ENCODE assay signal across 27 cellular contexts in the genomic region with DNA sequence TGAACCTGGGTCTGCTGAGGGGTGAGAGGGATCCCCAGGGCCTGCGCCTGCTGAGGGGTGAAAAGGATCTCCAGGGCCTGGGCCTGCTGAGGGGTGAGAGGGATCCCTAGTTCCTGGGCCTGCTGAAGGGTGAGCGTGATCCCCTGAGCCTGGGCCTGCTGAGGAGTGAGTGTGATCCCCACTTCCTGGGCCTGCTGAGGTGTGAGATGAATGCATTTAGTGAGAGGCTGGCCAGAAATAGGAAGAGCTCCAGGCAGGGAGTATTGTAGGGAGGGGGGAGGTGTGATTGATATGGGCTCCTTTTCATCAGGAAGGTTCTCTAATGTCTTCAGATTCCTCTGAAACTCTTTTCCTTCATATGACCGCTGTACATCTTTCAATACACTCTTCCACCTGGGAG. TPM values are rescaled to one million over a fixed set of nuclear protein-coding genes. Genes with fewer than 3 reads are reported as not detected.
A peak's percentile ranks its signal among the peaks of the same experiment; 100 is the strongest.
DNase-seq lines count a peak whose midpoint lies in the region; ATAC-seq and TF ChIP-seq lines count a peak whose summit lies in the region.
"Had no signal": no experiment of that assay in that cellular context is flagged by ENCODE, and none has a peak within 500 bp of the region (broad histone marks: within the 10 kb centered on the region; RNA-seq: fewer than 3 reads in every experiment).

No MANE protein-coding gene starts in this region.

- no peaks in the 10 kb centered on the region for H3K36me3 Mint-ChIP-seq in activated CD8-positive, alpha-beta T cell treated with anti-CD3 and anti-CD28 coated beads for 36 hours (ENCODE audit: low read depth)
- no peaks in the 10 kb centered on the region for H3K36me3 Mint-ChIP-seq in activated CD8-positive, alpha-beta T cell treated with anti-CD3 and anti-CD28 coated beads, Interleukin-2, amount 10 ng/mL, durations not matched to agents 7 days and 5 days (ENCODE audit: low read depth)
- H3K36me3 Mint-ChIP-seq in natural killer cell treated with Interleukin-12 subunit alpha and Interleukin-12 subunit beta and Interleukin-15 and Interleukin-18, amount 100 ng/mL, for 72 hours, result no peaks in the 10 kb centered on the region
- H3K36me3 Mint-ChIP-seq: stimulated activated memory B cell treated with anti-CD40 and anti-IgM and Interleukin-4, amounts not matched to agents 10 μg/mL and 1 μg/mL and 100 μg/mL, for 72 hours had no signal

- no peak overlapping the region for H3K27ac Mint-ChIP-seq in activated CD8-positive, alpha-beta T cell treated with anti-CD3 and anti-CD28 coated beads for 36 hours
- H3K27ac Mint-ChIP-seq in activated CD8-positive, alpha-beta T cell treated with anti-CD3 and anti-CD28 coated beads, Interleukin-2, amount 10 ng/mL, durations not matched to agents 7 days and 5 days, result no peak overlapping the region
- no peak overlapping the region for H3K27ac Mint-ChIP-seq in natural killer cell treated with Interleukin-12 subunit alpha and Interleukin-12 subunit beta and Interleukin-15 and Interleukin-18, amount 100 ng/mL, for 72 hours
- H3K27ac Mint-ChIP-seq: activated T-cell treated with anti-CD3 and anti-CD28 coated beads, Interleukin-2, amount 50 U/mL, for 24 hours; stimulated activated memory B cell treated with anti-CD40 and anti-IgM and Interleukin-4, amounts not matched to agents 10 μg/mL and 1 μg/mL and 100 μg/mL, for 72 hours had no signal

- no peaks in the 10 kb centered on the region for H3K4me1 Mint-ChIP-seq in activated CD8-positive, alpha-beta T cell treated with anti-CD3 and anti-CD28 coated beads for 36 hours (ENCODE audit: low read depth)
- peaks cover 3% of the 10 kb centered on the region for H3K4me1 Mint-ChIP-seq in activated CD8-positive, alpha-beta T cell treated with anti-CD3 and anti-CD28 coated beads, Interleukin-2, amount 10 ng/mL, durations not matched to agents 7 days and 5 days (ENCODE audit: low read depth)
- no peaks in the 10 kb centered on the region for H3K4me1 Mint-ChIP-seq in natural killer cell treated with Interleukin-12 subunit alpha and Interleukin-12 subunit beta and Interleukin-15 and Interleukin-18, amount 100 ng/mL, for 72 hours (ENCODE audit: low read depth in 2 of 2)
- H3K4me1 Mint-ChIP-seq: stimulated activated memory B cell treated with anti-CD40 and anti-IgM and Interleukin-4, amounts not matched to agents 10 μg/mL and 1 μg/mL and 100 μg/mL, for 72 hours had no signal

- H3K79me2 ChIP-seq in Karpas-422 (ENCODE audit: low read length), result no peaks in the 10 kb centered on the region

- CTCF ChIA-PET in activated CD8-positive, alpha-beta T cell treated with anti-CD3 and anti-CD28 coated beads for 36 hours (lab: Charles Lee), result no interaction called here
- CTCF ChIA-PET in activated CD8-positive, alpha-beta T cell treated with anti-CD3 and anti-CD28 coated beads, Interleukin-2, amount 10 ng/mL, durations not matched to agents 7 days and 5 days (lab: Charles Lee), result no interaction called here

- ATAC-seq in activated CD8-positive, alpha-beta T cell treated with anti-CD3 and anti-CD28 coated beads for 36 hours, result no peak
- ATAC-seq in activated CD8-positive, alpha-beta T cell treated with anti-CD3 and anti-CD28 coated beads, Interleukin-2, amount 10 ng/mL, durations not matched to agents 7 days and 5 days, result no peak
- ATAC-seq in upper lobe of right lung (no peak), GM18502 (IDR thresholded peaks at IDR 0.05; ENCODE audit: poor library complexity, unreplicated experiment) (no peak)
- ATAC-seq in natural killer cell treated with Interleukin-12 subunit alpha and Interleukin-12 subunit beta and Interleukin-15 and Interleukin-18, amount 100 ng/mL, for 72 hours, result no peak
- ATAC-seq: HCT116; mucosa of descending colon; stimulated activated memory B cell treated with anti-CD40 and anti-IgM and Interleukin-4, amounts not matched to agents 10 μg/mL and 1 μg/mL and 100 μg/mL, for 72 hours had no signal

- H3K4me2 ChIP-seq in Karpas-422 (ENCODE audit: low read depth, low read length, poor library complexity, severe bottlenecking), result no peak overlapping the region

- no peaks in the 10 kb centered on the region for H3K9me2 ChIP-seq in Karpas-422 (replicated peaks; ENCODE audit: insufficient read depth, low read length)

- H3K36me3 ChIP-seq in NT2/D1 (ENCODE audit: insufficient read depth, insufficient read length, low read length) (no peaks in the 10 kb centered on the region), upper lobe of right lung (no peaks in the 10 kb centered on the region), Karpas-422 (ENCODE audit: insufficient read depth, low read length) (no peaks in the 10 kb centered on the region)

- POLR2A ChIA-PET in activated CD8-positive, alpha-beta T cell treated with anti-CD3 and anti-CD28 coated beads for 36 hours (lab: Charles Lee), result interaction anchor here (0.6 kb wide), 1 partner anchor 503 kb away, joined by 3 read pairs; no protein-coding TSS in a partner anchor
- POLR2A ChIA-PET in activated CD8-positive, alpha-beta T cell treated with anti-CD3 and anti-CD28 coated beads, Interleukin-2, amount 10 ng/mL, durations not matched to agents 7 days and 5 days (lab: Charles Lee), result no interaction called here

- intact Hi-C loops in activated CD8-positive, alpha-beta T cell treated with anti-CD3 and anti-CD28 coated beads for 36 hours (cut with micrococcal nuclease), result no loop called here
- intact Hi-C loops in upper lobe of right lung (cut with DNase I), result no loop called here

- no peaks in the 10 kb centered on the region for H3K9me3 ChIP-seq in NT2/D1 (ENCODE audit: insufficient read depth, low read length)
- no peaks in the 10 kb centered on the region for H3K9me3 ChIP-seq in upper lobe of right lung
- H3K9me3 ChIP-seq in Karpas-422 (ENCODE audit: low read length), result no peaks in the 10 kb centered on the region
- H3K9me3 ChIP-seq: mucosa of descending colon had no signal

- H3K27me3 Mint-ChIP-seq in activated CD8-positive, alpha-beta T cell treated with anti-CD3 and anti-CD28 coated beads for 36 hours, result no peaks in the 10 kb centered on the region
- H3K27me3 Mint-ChIP-seq in activated CD8-positive, alpha-beta T cell treated with anti-CD3 and anti-CD28 coated beads, Interleukin-2, amount 10 ng/mL, durations not matched to agents 7 days and 5 days (ENCODE audit: low read depth), result no peaks in the 10 kb centered on the region
- H3K27me3 Mint-ChIP-seq in natural killer cell treated with Interleukin-12 subunit alpha and Interleukin-12 subunit beta and Interleukin-15 and Interleukin-18, amount 100 ng/mL, for 72 hours, result peaks cover 0 to 2% of the 10 kb centered on the region in 2 donors
- H3K27me3 Mint-ChIP-seq: activated T-cell treated with anti-CD3 and anti-CD28 coated beads, Interleukin-2, amount 50 U/mL, for 24 hours; stimulated activated memory B cell treated with anti-CD40 and anti-IgM and Interleukin-4, amounts not matched to agents 10 μg/mL and 1 μg/mL and 100 μg/mL, for 72 hours had no signal

- H3K4me3 Mint-ChIP-seq in activated CD8-positive, alpha-beta T cell treated with anti-CD3 and anti-CD28 coated beads for 36 hours, result no peak overlapping the region
- no peak overlapping the region for H3K4me3 Mint-ChIP-seq in activated CD8-positive, alpha-beta T cell treated with anti-CD3 and anti-CD28 coated beads, Interleukin-2, amount 10 ng/mL, durations not matched to agents 7 days and 5 days
- no peak overlapping the region for H3K4me3 Mint-ChIP-seq in natural killer cell treated with Interleukin-12 subunit alpha and Interleukin-12 subunit beta and Interleukin-15 and Interleukin-18, amount 100 ng/mL, for 72 hours
- H3K4me3 Mint-ChIP-seq: activated T-cell treated with anti-CD3 and anti-CD28 coated beads, Interleukin-2, amount 50 U/mL, for 24 hours; stimulated activated memory B cell treated with anti-CD40 and anti-IgM and Interleukin-4, amounts not matched to agents 10 μg/mL and 1 μg/mL and 100 μg/mL, for 72 hours had no signal

- H3K27ac ChIP-seq in upper lobe of right lung (peak overlapping the region; percentile 56), Karpas-422 (ENCODE audit: low read length) (no peak overlapping the region)

- TF ChIP-seq CTCF in activated CD8-positive, alpha-beta T cell treated with anti-CD3 and anti-CD28 coated beads for 36 hours (IDR thresholded peaks at IDR 0.05), result no peak
- TF ChIP-seq CTCF in upper lobe of right lung (IDR thresholded peaks at IDR 0.05), result no peak

- H2AFZ ChIP-seq in Karpas-422 (ENCODE audit: low read length), result no peak overlapping the region

- peaks cover 5% of the 10 kb centered on the region for H3K4me1 ChIP-seq in NT2/D1 (ENCODE audit: insufficient read depth, insufficient read length)
- peaks cover 14% of the 10 kb centered on the region for H3K4me1 ChIP-seq in upper lobe of right lung
- H3K4me1 ChIP-seq in Karpas-422 (ENCODE audit: low read length), result no peaks in the 10 kb centered on the region

- H3K9ac ChIP-seq in NT2/D1 (ENCODE audit: insufficient read length, low read depth) (peak overlapping the region; percentile 46), Karpas-422 (ENCODE audit: low read length) (no peak overlapping the region)

- H3K4me3 ChIP-seq in NT2/D1 (ENCODE audit: insufficient read length, low read depth) (no peak overlapping the region), upper lobe of right lung (no peak overlapping the region), Karpas-422 (ENCODE audit: low read length) (no peak overlapping the region)
- H3K4me3 ChIP-seq: mucosa of descending colon had no signal

- H3K9me3 Mint-ChIP-seq in activated CD8-positive, alpha-beta T cell treated with anti-CD3 and anti-CD28 coated beads for 36 hours, result no peaks in the 10 kb centered on the region
- H3K9me3 Mint-ChIP-seq in activated CD8-positive, alpha-beta T cell treated with anti-CD3 and anti-CD28 coated beads, Interleukin-2, amount 10 ng/mL, durations not matched to agents 7 days and 5 days (ENCODE audit: insufficient read depth), result no peaks in the 10 kb centered on the region
- no peaks in the 10 kb centered on the region for H3K9me3 Mint-ChIP-seq in natural killer cell treated with Interleukin-12 subunit alpha and Interleukin-12 subunit beta and Interleukin-15 and Interleukin-18, amount 100 ng/mL, for 72 hours
- H3K9me3 Mint-ChIP-seq: activated T-cell treated with anti-CD3 and anti-CD28 coated beads, Interleukin-2, amount 50 U/mL, for 24 hours; stimulated activated memory B cell treated with anti-CD40 and anti-IgM and Interleukin-4, amounts not matched to agents 10 μg/mL and 1 μg/mL and 100 μg/mL, for 72 hours had no signal

- H3K27me3 ChIP-seq in NT2/D1 (ENCODE audit: insufficient read depth, insufficient read length) (no peaks in the 10 kb centered on the region), upper lobe of right lung (no peaks in the 10 kb centered on the region), Karpas-422 (ENCODE audit: low read length) (no peaks in the 10 kb centered on the region)

- peak; percentile 7 for DNase-seq in activated CD8-positive, alpha-beta T cell treated with anti-CD3 and anti-CD28 coated beads for 36 hours
- no peak for DNase-seq in activated CD8-positive, alpha-beta T cell treated with anti-CD3 and anti-CD28 coated beads, Interleukin-2, amount 10 ng/mL, durations not matched to agents 7 days and 5 days
- DNase-seq in NT2/D1 (ENCODE audit: low read depth, low spot score) (no peak), iPS-NIHi11 (ENCODE audit: low spot score) (peak; percentile 30), upper lobe of right lung (no peak), Karpas-422 (no peak)
- no peak for DNase-seq in natural killer cell treated with Interleukin-12 subunit alpha and Interleukin-12 subunit beta and Interleukin-15 and Interleukin-18, amount 100 ng/mL, for 72 hours (ENCODE audit: low spot score)
- DNase-seq: 8988T; activated CD4-positive, alpha-beta T cell treated with anti-CD3 and anti-CD28 coated beads for 4 hours; activated gamma-delta T cell treated with Interleukin-2 at 50 U/mL for 16 hours; activated T-cell treated with anti-CD3 and anti-CD28 coated beads, Interleukin-2, amount 50 U/mL, for 24 hours; mucosa of descending colon; NCI-H1436; NCI-H2081 treated with DMSO at 0.1 percent for 48 hours; NCI-H774; posterior cingulate gyrus; stimulated activated CD4-positive, alpha-beta T cell treated with anti-CD3 and anti-CD28 coated beads, Interleukin-4, amount 100 ng/mL, for 4 hours had no signal

- no peaks in the 10 kb centered on the region for H4K20me1 ChIP-seq in Karpas-422 (ENCODE audit: insufficient read depth, low read depth, low read length)

RNA-seq across cellular contexts. Expression of gene FAM186A, which starts 43.0 kb away (rescaled TPM):
- not detected for total RNA-seq in activated CD8-positive, alpha-beta T cell treated with anti-CD3 and anti-CD28 coated beads for 36 hours
- total RNA-seq in activated CD8-positive, alpha-beta T cell treated with anti-CD3 and anti-CD28 coated beads, Interleukin-2, amount 10 ng/mL, durations not matched to agents 7 days and 5 days, result not detected
- total RNA-seq in upper lobe of right lung, result not detected
- not detected for total RNA-seq in natural killer cell treated with Interleukin-12 subunit alpha and Interleukin-12 subunit beta and Interleukin-15 and Interleukin-18, amount 100 ng/mL, for 72 hours
- total RNA-seq in Karpas-422 (2014; rRNA removed; shearing (Covaris generic); ENCODE audit: low replicate concordance), result not detected in 2 replicates
- total RNA-seq: dermis microvascular lymphatic vessel endothelial cell; G401; liver; mucosa of descending colon; OCI-LY7; sciatic nerve; T-helper 2 cell treated with Interferon-gamma antibody and Interleukin-4, amounts not matched to agents 100 ng/mL and 5 ng/mL, for 36 hours; urinary bladder had no signal

RNA-seq across cellular contexts. Expression of gene LARP4, which starts 47.3 kb away (rescaled TPM):
- 10 to 100 TPM; 94.1 to 95.5 TPM for total RNA-seq in activated CD8-positive, alpha-beta T cell treated with anti-CD3 and anti-CD28 coated beads for 36 hours
- 10 to 100 TPM; 59.2 to 60.1 TPM for total RNA-seq in activated CD8-positive, alpha-beta T cell treated with anti-CD3 and anti-CD28 coated beads, Interleukin-2, amount 10 ng/mL, durations not matched to agents 7 days and 5 days
- 63.6 TPM for total RNA-seq in upper lobe of right lung
- total RNA-seq in natural killer cell treated with Interleukin-12 subunit alpha and Interleukin-12 subunit beta and Interleukin-15 and Interleukin-18, amount 100 ng/mL, for 72 hours, result 10 to 100 TPM; 68.5 to 79.0 TPM
- total RNA-seq in Karpas-422 (2014; rRNA removed; shearing (Covaris generic); ENCODE audit: low replicate concordance), result 29.8 and 40.3 TPM in 2 replicates

Comparison
In these comparisons a context has a peak if more than half of its experiments do, and no peak if none do; other contexts are left out.
1. DNase-seq: peak in activated CD8-positive, alpha-beta T cell treated with anti-CD3 and anti-CD28 coated beads for 36 hours (single experiment) and iPS-NIHi11 (single experiment); none in activated CD8-positive, alpha-beta T cell treated with anti-CD3 and anti-CD28 coated beads, Interleukin-2, amount 10 ng/mL, durations not matched to agents 7 days and 5 days (single experiment), NT2/D1 (single experiment), upper lobe of right lung (single experiment), natural killer cell treated with Interleukin-12 subunit alpha and Interleukin-12 subunit beta and Interleukin-15 and Interleukin-18, amount 100 ng/mL, for 72 hours (single experiment) and Karpas-422 (single experiment).